ENCODE assay signal across 9 cellular contexts in genomic region chr14:65301862-65302539, GRCh38.
DNase-seq lines count a peak whose midpoint lies in the region; ATAC-seq and TF ChIP-seq lines count a peak whose summit lies in the region.
"Had no signal": no experiment of that assay in that cellular context is flagged by ENCODE, and none has a peak within 500 bp of the region (broad histone marks: within the 10 kb centered on the region; RNA-seq: fewer than 3 reads in every experiment).

No MANE protein-coding gene starts in this region.

- H3K4me1 ChIP-seq in mucosa of rectum (ENCODE audit: control insufficient read depth in 2 of 2, insufficient read depth in 2 of 2, low read length in 2 of 2) = peaks cover 25 to 33% of the 10 kb centered on the region in 2 donors

- no peak overlapping the region for H3K4me3 ChIP-seq in mucosa of rectum (ENCODE audit: low read length in 2 of 2)
- H3K4me3 ChIP-seq in lower leg skin (ENCODE audit: low read depth, poor library complexity, severe bottlenecking) = no peak overlapping the region

- peak; percentile 31 for DNase-seq in NCI-H510A (lab: John Stamatoyannopoulos, UW)
- DNase-seq in amniotic stem cell (lab: John Stamatoyannopoulos, UW) = no peak
- no peak for DNase-seq in lower leg skin (ENCODE audit: low spot score in 2 of 2)
- no peak for DNase-seq in SHP77 (lab: John Stamatoyannopoulos, UW)
- DNase-seq in activated CD4-positive, CD25-positive, alpha-beta regulatory T cell treated with anti-CD3 and anti-CD28 coated beads, Interleukin-2, amount 50 U/mL, for 72 hours = no peak
- DNase-seq: T1000 had no signal

- no peak for TF ChIP-seq CTCF in lower leg skin (IDR thresholded peaks at IDR 0.05)

- ATAC-seq in GM18868 (IDR thresholded peaks at IDR 0.05; ENCODE audit: unreplicated experiment) (peak; percentile 54), HG02610 (IDR thresholded peaks at IDR 0.05; ENCODE audit: unreplicated experiment) (peak; percentile 43)

- no peaks in the 10 kb centered on the region for H3K9me3 ChIP-seq in mucosa of rectum (ENCODE audit: control insufficient read depth in 2 of 2, low read length in 2 of 2)

- TF ChIP-seq POLR2A in lower leg skin (IDR thresholded peaks at IDR 0.05) = no peak

- intact Hi-C loops in lower leg skin (cut with DNase I; ENCODE audit: low total_unique reads) = no loop called here

- no peaks in the 10 kb centered on the region for H3K36me3 ChIP-seq in mucosa of rectum (ENCODE audit: control insufficient read depth in 2 of 2, insufficient read depth in 2 of 2, low read length in 2 of 2)

- peak overlapping the region; percentile 10 to 33 for H3K27ac ChIP-seq in mucosa of rectum (ENCODE audit: low read depth in 2 of 2, low read length in 2 of 2)

- no peak overlapping the region for H3K9ac ChIP-seq in mucosa of rectum (ENCODE audit: low read depth in 1 of 2, low read length in 2 of 2)

- no peaks in the 10 kb centered on the region for H3K27me3 ChIP-seq in mucosa of rectum (ENCODE audit: control insufficient read depth in 2 of 2, insufficient read depth in 2 of 2, low read length in 2 of 2)

- 92% methylated on average over 7 of the region's 7 CpGs for WGBS in lower leg skin, 2 donors
